ENCODE assay signal across 20 cellular contexts in genomic region chr17:4326112-4326511, GRCh38.
"Had no signal": no experiment of that assay in that cellular context is flagged by ENCODE, and none has a peak within 500 bp of the region (broad histone marks: within the 10 kb centered on the region; RNA-seq: fewer than 3 reads in every experiment).

No MANE protein-coding gene starts in this region.

- H3K36me3 ChIP-seq: esophagus muscularis mucosa, neutrophil, right atrium auricular region, sigmoid colon had no signal

- DNase-seq: effector memory CD4-positive, alpha-beta T cell; foreskin fibroblast; head of caudate nucleus; kidney glomerular epithelial cell; mucosa of descending colon; naive thymus-derived CD8-positive, alpha-beta T cell; posterior cingulate gyrus; sigmoid colon; stimulated activated CD4-positive, alpha-beta T cell treated with anti-CD3 and anti-CD28 coated beads, Interleukin-12 subunit alpha, Interleukin-12 subunit beta, amount 100 ng/mL, for 4 hours; stimulated activated CD4-positive, alpha-beta T cell treated with anti-CD3 and anti-CD28 coated beads, Interleukin-2, amount 100 ng/mL, for 48 hours; stimulated activated CD8-positive, alpha-beta memory T cell treated with anti-CD3 and anti-CD28 coated beads, Interleukin-4, amount 100 ng/mL, for 48 hours; stimulated activated naive CD8-positive, alpha-beta T cell treated with anti-CD3 and anti-CD28 coated beads, Interleukin-15, amount 100 ng/mL, for 72 hours; testis had no signal

- H3K9me3 ChIP-seq: esophagus muscularis mucosa, mucosa of descending colon, neutrophil, right atrium auricular region, sigmoid colon, testis, tibial nerve had no signal

- H3K27me3 ChIP-seq: esophagus muscularis mucosa, hepatocyte, neutrophil, right atrium auricular region, sigmoid colon, testis, tibial nerve had no signal

- H3K4me3 ChIP-seq: esophagus muscularis mucosa, hepatocyte, mucosa of descending colon, right atrium auricular region, sigmoid colon, skin epidermis, testis, tibial nerve had no signal

- ATAC-seq: mucosa of descending colon; naive thymus-derived CD8-positive, alpha-beta T cell; stimulated activated effector memory CD8-positive, alpha-beta T cell treated with anti-CD3 and anti-CD28 coated beads, Interleukin-12 subunit alpha, Interleukin-12 subunit beta, amount 100 ng/mL, for 72 hours; stimulated activated naive CD8-positive, alpha-beta T cell treated with anti-CD3 and anti-CD28 coated beads, Interleukin-15, amount 100 ng/mL, for 72 hours had no signal

- H2AFZ ChIP-seq: hepatocyte had no signal

- H3K4me1 ChIP-seq: testis had no signal

- H3K27ac ChIP-seq: esophagus muscularis mucosa, hepatocyte, neutrophil, right atrium auricular region, sigmoid colon, testis, tibial nerve had no signal

- H3K4me2 ChIP-seq: hepatocyte had no signal
